17 cellular contexts compared by ENCODE assay signal in genomic region chr1:93414749-93415148, GRCh38. TPM values are rescaled to one million over a fixed set of nuclear protein-coding genes. Genes with fewer than 3 reads are reported as not detected.
DNase-seq lines count a peak whose midpoint lies in the region; TF ChIP-seq lines count a peak whose summit lies in the region.
"Had no signal": no experiment of that assay in that cellular context is flagged by ENCODE, and none has a peak within 500 bp of the region (broad histone marks: within the 10 kb centered on the region; RNA-seq: fewer than 3 reads in every experiment).

No MANE protein-coding gene starts in this region.

- H3K4me2 ChIP-seq in MM.1S (ENCODE audit: low read depth, low read length) (0 out of 2 replicates have a peak overlapping the region, but pooled peaks have one; percentile 6), osteoblast (ENCODE audit: insufficient read depth, low read length) (no peak overlapping the region)

- H3K9ac ChIP-seq in MM.1S (ENCODE audit: low read length) (no peak overlapping the region), adipocyte (ENCODE audit: low read length) (peak overlapping the region; percentile 50)

- H4K20me1 ChIP-seq in MM.1S (ENCODE audit: insufficient read depth, low read length) = no peaks in the 10 kb centered on the region
- no peaks in the 10 kb centered on the region for H4K20me1 ChIP-seq in osteoblast (ENCODE audit: insufficient read depth, low read length)

- H3K4me3 ChIP-seq in MM.1S (ENCODE audit: low read length) (no peak overlapping the region), adipocyte (ENCODE audit: low read length) (peak overlapping the region; percentile 39), osteoblast (ENCODE audit: insufficient read depth, low read length) (no peak overlapping the region)

- H3K4me1 ChIP-seq in MM.1S (ENCODE audit: low read length) (no peaks in the 10 kb centered on the region), adipocyte (ENCODE audit: control insufficient read depth, insufficient read depth, low read length) (peaks cover 19% of the 10 kb centered on the region), osteoblast (ENCODE audit: insufficient read depth, low read length) (no peaks in the 10 kb centered on the region)

- H3K36me3 ChIP-seq in MM.1S (replicated peaks; ENCODE audit: insufficient read depth, low read length) (no peaks in the 10 kb centered on the region), adipocyte (ENCODE audit: control insufficient read depth, insufficient read depth, low read length, severe bottlenecking) (no peaks in the 10 kb centered on the region), osteoblast (ENCODE audit: insufficient read depth, low read length) (no peaks in the 10 kb centered on the region)

- no peaks in the 10 kb centered on the region for H3F3A ChIP-seq in MM.1S (ENCODE audit: insufficient read depth, low read length)

- no peaks in the 10 kb centered on the region for H3K9me2 ChIP-seq in MM.1S (replicated peaks; ENCODE audit: insufficient read depth, low read length)

- H3K27ac ChIP-seq in MM.1S (ENCODE audit: low read length) (no peak overlapping the region), osteoblast (ENCODE audit: low read depth, low read length) (no peak overlapping the region)
- H3K27ac ChIP-seq: epithelial cell of prostate, RWPE1 had no signal

- peak; percentile 20 for DNase-seq in GM10248 (ENCODE audit: extremely low spot score)
- no peak for DNase-seq in MM.1S
- DNase-seq in adipocyte (ENCODE audit: low read depth) = no peak
- DNase-seq in osteoblast (ENCODE audit: insufficient read length, low spot score, missing footprints) = no peak
- no peak for DNase-seq in NCI-H82 (lab: John Stamatoyannopoulos, UW)
- no peak for DNase-seq in NCI-H2227 (lab: John Stamatoyannopoulos, UW; ENCODE audit: unreplicated experiment)
- DNase-seq in SHP77 (lab: John Stamatoyannopoulos, UW) = no peak
- DNase-seq: activated CD4-positive, alpha-beta T cell treated with anti-CD3 and anti-CD28 coated beads for 48 hours; activated naive CD4-positive, alpha-beta T cell; cortex of kidney; DMS 273 treated with DMSO at 0.1 percent for 48 hours; NCI-H2081; NCI-H526 treated with DMSO at 0.1 percent for 48 hours; retina; T-helper 2 cell had no signal

- TF ChIP-seq CTCF in GM10248 (IDR thresholded peaks at IDR 0.05; ENCODE audit: control extremely low read depth, extremely low read depth, low read depth, missing control alignments) (no peak), MM.1S (IDR thresholded peaks at IDR 0.05; ENCODE audit: low read length) (no peak), osteoblast (IDR thresholded peaks at IDR 0.05; ENCODE audit: extremely low read depth, low read depth, low read length) (no peak)

- H3K79me2 ChIP-seq in MM.1S (ENCODE audit: low read length) (no peaks in the 10 kb centered on the region), osteoblast (ENCODE audit: insufficient read depth, low read length) (no peaks in the 10 kb centered on the region)

- CTCF ChIA-PET in GM10248 (lab: Yijun Ruan, JAX) = interaction anchor here (1.1 kb wide), 1 partner anchor 13 kb away, joined by 4 read pairs; no protein-coding TSS in a partner anchor

- H2AFZ ChIP-seq in MM.1S (ENCODE audit: low read length) (no peak overlapping the region), osteoblast (ENCODE audit: low read length) (peak overlapping the region; percentile 19)

- POLR2A ChIA-PET in GM10248 (lab: Yijun Ruan, JAX) = no interaction called here

- H3K27me3 ChIP-seq in MM.1S (replicated peaks; ENCODE audit: insufficient read depth, low read length) = no peaks in the 10 kb centered on the region
- no peaks in the 10 kb centered on the region for H3K27me3 ChIP-seq in adipocyte (replicated peaks; ENCODE audit: control insufficient read depth, insufficient read depth, low read length)
- H3K27me3 ChIP-seq in osteoblast (ENCODE audit: insufficient read depth, low read length) = no peaks in the 10 kb centered on the region

- H3K9me3 ChIP-seq in MM.1S (replicated peaks; ENCODE audit: insufficient read depth, low read length) = no peaks in the 10 kb centered on the region
- no peaks in the 10 kb centered on the region for H3K9me3 ChIP-seq in adipocyte (ENCODE audit: control insufficient read depth, low read length)
- H3K9me3 ChIP-seq in osteoblast (ENCODE audit: low read depth, low read length) = no peaks in the 10 kb centered on the region

RNA-seq across cellular contexts. Expression of gene FNBP1L, which starts 33.2 kb away (rescaled TPM):
- 8.7 and 11.2 TPM in 2 replicates for total RNA-seq in osteoblast
